ENCODE assay signal across 16 cellular contexts in the genomic region with DNA sequence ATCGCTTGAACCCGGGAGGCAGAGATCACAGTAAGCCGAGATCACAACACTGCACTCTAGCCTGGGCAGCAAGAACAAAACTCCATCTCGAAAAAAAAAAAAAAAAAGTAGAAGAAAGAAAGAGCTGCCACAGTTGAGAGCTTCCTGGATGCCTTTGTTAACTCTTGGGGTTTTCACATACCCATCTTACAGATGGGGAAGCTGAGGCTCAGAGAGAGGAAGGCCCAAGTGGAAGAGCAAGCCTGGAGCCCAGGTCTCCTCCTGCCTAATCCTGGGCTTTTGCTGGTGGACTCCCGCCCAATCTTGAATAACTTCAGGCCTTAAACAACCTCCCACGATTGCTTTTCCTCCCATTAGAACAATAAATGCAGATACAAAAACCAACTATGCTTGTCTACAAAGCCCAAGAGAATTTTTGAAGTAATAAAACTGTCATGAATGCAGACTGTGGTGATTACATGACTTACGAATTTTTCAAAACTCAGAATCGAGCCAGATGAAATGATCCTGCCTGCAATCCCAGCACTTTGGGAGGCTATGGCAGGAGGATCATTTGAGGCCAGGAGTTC.
"Had no signal": no experiment of that assay in that cellular context is flagged by ENCODE, and none has a peak within 500 bp of the region (broad histone marks: within the 10 kb centered on the region; RNA-seq: fewer than 3 reads in every experiment).

No MANE protein-coding gene starts in this region.

- H3K4me3 Mint-ChIP-seq: activated CD4-positive, alpha-beta memory T cell treated with anti-CD3 and anti-CD28 coated beads for 36 hours; activated CD4-positive, alpha-beta T cell treated with anti-CD3 and anti-CD28 coated beads for 36 hours; activated CD8-positive, alpha-beta memory T cell treated with anti-CD3 and anti-CD28 coated beads, Interleukin-2, amount 10 ng/mL, durations not matched to agents 7 days and 5 days; activated naive CD4-positive, alpha-beta T cell treated with anti-CD3 and anti-CD28 coated beads, Interleukin-2, amount 10 ng/mL, durations not matched to agents 7 days and 5 days; T-helper 1 cell treated with Interleukin-12 subunit alpha and Interleukin-12 subunit beta and Interleukin-4 antibody, amounts not matched to agents 30 μg/mL and 1 μg/mL, for 36 hours; type B pancreatic cell had no signal

- H3K27ac Mint-ChIP-seq: activated CD4-positive, alpha-beta memory T cell treated with anti-CD3 and anti-CD28 coated beads for 36 hours; activated CD4-positive, alpha-beta T cell treated with anti-CD3 and anti-CD28 coated beads for 36 hours; activated CD8-positive, alpha-beta memory T cell treated with anti-CD3 and anti-CD28 coated beads, Interleukin-2, amount 10 ng/mL, durations not matched to agents 7 days and 5 days; activated naive CD4-positive, alpha-beta T cell treated with anti-CD3 and anti-CD28 coated beads, Interleukin-2, amount 10 ng/mL, durations not matched to agents 7 days and 5 days; naive B cell; T-helper 1 cell treated with Interleukin-12 subunit alpha and Interleukin-12 subunit beta and Interleukin-4 antibody, amounts not matched to agents 30 μg/mL and 1 μg/mL, for 36 hours; type B pancreatic cell had no signal

- DNase-seq: activated CD4-positive, alpha-beta memory T cell treated with anti-CD3 and anti-CD28 coated beads for 36 hours; activated CD4-positive, alpha-beta T cell treated with anti-CD3 and anti-CD28 coated beads for 36 hours; activated CD8-positive, alpha-beta memory T cell treated with anti-CD3 and anti-CD28 coated beads, Interleukin-2, amount 10 ng/mL, durations not matched to agents 7 days and 5 days; activated naive CD4-positive, alpha-beta T cell treated with anti-CD3 and anti-CD28 coated beads, Interleukin-2, amount 10 ng/mL, durations not matched to agents 7 days and 5 days; activated T-cell treated with anti-CD3 and anti-CD28 coated beads, Interleukin-2, amount 50 U/mL, for 1 hour; head of caudate nucleus; left colon; naive B cell; pancreas; stimulated activated CD4-positive, alpha-beta T cell treated with anti-CD3 and anti-CD28 coated beads, Interleukin-12 subunit alpha, Interleukin-12 subunit beta, amount 100 ng/mL, for 4 hours; stimulated activated CD4-positive, alpha-beta T cell treated with anti-CD3 and anti-CD28 coated beads, Interleukin-2, amount 100 ng/mL, for 24 hours had no signal

- FAIRE-seq: endometrium, frontal cortex, pancreas had no signal

- H3K27ac ChIP-seq: pancreas had no signal

- H3K27me3 Mint-ChIP-seq: type B pancreatic cell had no signal

- H3K9me3 ChIP-seq: pancreas had no signal

- H3K36me3 ChIP-seq: pancreas had no signal

- H3K27me3 ChIP-seq: pancreas had no signal

- H3K4me1 ChIP-seq: pancreas had no signal

- H3K4me3 ChIP-seq: pancreas had no signal

- ATAC-seq: activated CD4-positive, alpha-beta T cell treated with anti-CD3 and anti-CD28 coated beads for 36 hours; activated CD8-positive, alpha-beta memory T cell treated with anti-CD3 and anti-CD28 coated beads, Interleukin-2, amount 10 ng/mL, durations not matched to agents 7 days and 5 days; esophagus mucosa; left colon; pancreas had no signal

- H3K9me3 Mint-ChIP-seq: activated CD4-positive, alpha-beta memory T cell treated with anti-CD3 and anti-CD28 coated beads for 36 hours; activated naive CD4-positive, alpha-beta T cell treated with anti-CD3 and anti-CD28 coated beads, Interleukin-2, amount 10 ng/mL, durations not matched to agents 7 days and 5 days; naive B cell; T-helper 1 cell treated with Interleukin-12 subunit alpha and Interleukin-12 subunit beta and Interleukin-4 antibody, amounts not matched to agents 30 μg/mL and 1 μg/mL, for 36 hours; type B pancreatic cell had no signal
